9 cellular contexts compared by ENCODE assay signal in genomic region chr20:31633339-31633914, GRCh38. TPM values are rescaled to one million over a fixed set of nuclear protein-coding genes. Genes with fewer than 3 reads are reported as not detected.
"Had no signal": no experiment of that assay in that cellular context is flagged by ENCODE, and none has a peak within 500 bp of the region (broad histone marks: within the 10 kb centered on the region; RNA-seq: fewer than 3 reads in every experiment).

No MANE protein-coding gene starts in this region.

- H3K27ac ChIP-seq: colonic mucosa, ovary, skin epidermis had no signal

- H3K9me3 Mint-ChIP-seq: activated T-helper 1 cell treated with anti-CD3 and anti-CD28 coated beads, Interleukin-12 subunit alpha, Interleukin-12 subunit beta, Interleukin-2, Interleukin-4 antibody, amounts not matched to agents 30 ng/mL and 10 ng/mL and 1 ng/mL, durations not matched to agents 14 hours and 24 hours and 36 hours; neural crest cell; T-helper 1 cell treated with Interleukin-12 subunit alpha and Interleukin-12 subunit beta and Interleukin-4 antibody, amounts not matched to agents 30 μg/mL and 1 μg/mL, for 36 hours had no signal

- H3K4me1 Mint-ChIP-seq: neural crest cell had no signal

- H3K27me3 ChIP-seq: colonic mucosa, ovary had no signal

- H3K9me3 ChIP-seq: colonic mucosa, ovary had no signal

- H3K27ac Mint-ChIP-seq: activated T-helper 1 cell treated with anti-CD3 and anti-CD28 coated beads, Interleukin-12 subunit alpha, Interleukin-12 subunit beta, Interleukin-2, Interleukin-4 antibody, amounts not matched to agents 30 ng/mL and 10 ng/mL and 1 ng/mL, durations not matched to agents 14 hours and 24 hours and 36 hours; T-helper 1 cell treated with Interleukin-12 subunit alpha and Interleukin-12 subunit beta and Interleukin-4 antibody, amounts not matched to agents 30 μg/mL and 1 μg/mL, for 36 hours had no signal

- H3K4me3 Mint-ChIP-seq: activated T-helper 1 cell treated with anti-CD3 and anti-CD28 coated beads, Interleukin-12 subunit alpha, Interleukin-12 subunit beta, Interleukin-2, Interleukin-4 antibody, amounts not matched to agents 30 ng/mL and 10 ng/mL and 1 ng/mL, durations not matched to agents 14 hours and 24 hours and 36 hours; neural crest cell; T-helper 1 cell treated with Interleukin-12 subunit alpha and Interleukin-12 subunit beta and Interleukin-4 antibody, amounts not matched to agents 30 μg/mL and 1 μg/mL, for 36 hours had no signal

- H3K4me1 ChIP-seq: colonic mucosa had no signal

- H3K36me3 ChIP-seq: colonic mucosa, ovary had no signal

- H3K4me3 ChIP-seq: colonic mucosa, ovary, skin epidermis had no signal

RNA-seq across cellular contexts. Expression of gene COX4I2, which starts 4.3 kb away (rescaled TPM):
- total RNA-seq: activated T-helper 1 cell treated with anti-CD3 and anti-CD28 coated beads, Interleukin-12 subunit alpha, Interleukin-12 subunit beta, Interleukin-2, Interleukin-4 antibody, amounts not matched to agents 30 ng/mL and 10 ng/mL and 1 ng/mL, durations not matched to agents 14 hours and 24 hours and 36 hours; endothelial cell of umbilical vein; myocyte; neural crest cell; renal cortical epithelial cell had no signal
- polyA plus RNA-seq: endothelial cell of umbilical vein had no signal
